ENCODE assay signal across 16 cellular contexts in genomic region chr1:17542696-17543095, GRCh38. TPM values are rescaled to one million over a fixed set of nuclear protein-coding genes. Genes with fewer than 3 reads are reported as not detected.
DNase-seq lines count a peak whose midpoint lies in the region; ATAC-seq, FAIRE-seq and TF ChIP-seq lines count a peak whose summit lies in the region.
"Had no signal": no experiment of that assay in that cellular context is flagged by ENCODE, and none has a peak within 500 bp of the region (broad histone marks: within the 10 kb centered on the region; RNA-seq: fewer than 3 reads in every experiment).

No MANE protein-coding gene starts in this region.

- no peaks in the 10 kb centered on the region for H3K36me3 Mint-ChIP-seq in activated T-cell treated with anti-CD3 and anti-CD28 coated beads, Interleukin-2, amount 50 U/mL, for 24 hours (ENCODE audit: low read depth)
- H3K36me3 Mint-ChIP-seq: CD8-positive, alpha-beta memory T cell had no signal

- H3K27me3 ChIP-seq in ascending aorta (no peaks in the 10 kb centered on the region), small intestine (ENCODE audit: control insufficient read depth in 2 of 2, insufficient read depth in 2 of 2, low read length in 2 of 2) (peaks cover 0 to 6% of the 10 kb centered on the region in 2 donors)

- DNase-seq in CD1c-positive myeloid dendritic cell (ENCODE audit: extremely low spot score) (peak; percentile 46), ascending aorta (ENCODE audit: low spot score in 2 of 2) (no peak), left colon (peak in 1 of 2 donors; percentile 44), small intestine (peak; percentile 64), NCI-H345 (lab: John Stamatoyannopoulos, UW) (no peak), NCI-H510A (lab: John Stamatoyannopoulos, UW) (no peak), NCI-H1694 treated with DMSO at 0.1 percent for 48 hours (lab: John Stamatoyannopoulos, UW) (no peak)
- DNase-seq in activated T-cell treated with anti-CD3 and anti-CD28 coated beads, Interleukin-2, amount 50 U/mL, for 24 hours, result no peak
- DNase-seq: CD8-positive, alpha-beta memory T cell; MM.1S; NCI-H1417; NCI-H2029 treated with DMSO at 0.1 percent for 48 hours; NCI-H526 treated with DMSO at 0.1 percent for 48 hours; NK-92 treated with Interleukin-12 subunit alpha and Interleukin-12 subunit beta, amount 100 ng/mL, for 24 hours had no signal

- H3K27ac Mint-ChIP-seq in activated T-cell treated with anti-CD3 and anti-CD28 coated beads, Interleukin-2, amount 50 U/mL, for 24 hours, result no peak overlapping the region
- H3K27ac Mint-ChIP-seq: CD8-positive, alpha-beta memory T cell had no signal

- intact Hi-C loops in ascending aorta (cut with DNase I), result loop anchor here (5.0 kb wide), 1 partner anchor 45 kb away; no protein-coding TSS in a partner anchor
- intact Hi-C loops in left colon (cut with DNase I, micrococcal nuclease), result no loop called here

- H3K4me1 ChIP-seq in ascending aorta (peaks cover 26 to 69% of the 10 kb centered on the region in 2 donors), small intestine (ENCODE audit: control insufficient read depth in 2 of 2, insufficient read depth in 1 of 2, low read depth in 1 of 2, low read length in 1 of 2) (peaks cover 0 to 11% of the 10 kb centered on the region in 2 donors)

- peaks cover 5% of the 10 kb centered on the region for H3K4me1 Mint-ChIP-seq in activated T-cell treated with anti-CD3 and anti-CD28 coated beads, Interleukin-2, amount 50 U/mL, for 24 hours (ENCODE audit: low read depth)

- H3K9me3 ChIP-seq in ascending aorta, result no peaks in the 10 kb centered on the region
- no peaks in the 10 kb centered on the region for H3K9me3 ChIP-seq in small intestine (ENCODE audit: control insufficient read depth, low read depth)

- H3K27me3 Mint-ChIP-seq in activated T-cell treated with anti-CD3 and anti-CD28 coated beads, Interleukin-2, amount 50 U/mL, for 24 hours, result peaks cover 49% of the 10 kb centered on the region

- ATAC-seq in left colon, result peak; percentile 47

- no peak for TF ChIP-seq CTCF in ascending aorta (IDR thresholded peaks at IDR 0.05)

- H3K36me3 ChIP-seq in ascending aorta, result no peaks in the 10 kb centered on the region
- no peaks in the 10 kb centered on the region for H3K36me3 ChIP-seq in small intestine (ENCODE audit: control insufficient read depth in 2 of 2, insufficient read depth in 2 of 2, low read length in 2 of 2)

- whole genome bisulfite sequencing in small intestine, 3 donors, result 39 to 59% (median 46%) methylated on average over 6 of the region's 6 CpGs

- H3K27ac ChIP-seq in ascending aorta, result peak overlapping the region; percentile 98 to 100
- peak overlapping the region in 1 of 2 donors; percentile 12 for H3K27ac ChIP-seq in small intestine (ENCODE audit: low read depth in 1 of 2, low read length in 1 of 2)
- H3K27ac ChIP-seq: 22Rv1 had no signal

- H3K4me3 Mint-ChIP-seq in activated T-cell treated with anti-CD3 and anti-CD28 coated beads, Interleukin-2, amount 50 U/mL, for 24 hours, result no peak overlapping the region
- H3K4me3 Mint-ChIP-seq: CD8-positive, alpha-beta memory T cell had no signal

- peaks cover 2% of the 10 kb centered on the region for H3K9me3 Mint-ChIP-seq in activated T-cell treated with anti-CD3 and anti-CD28 coated beads, Interleukin-2, amount 50 U/mL, for 24 hours

- H3K4me3 ChIP-seq in ascending aorta (peak overlapping the region in 1 of 2 donors; percentile 97), small intestine (ENCODE audit: low read depth in 1 of 2, low read length in 2 of 2) (no peak overlapping the region)

- no peak for FAIRE-seq in small intestine (lab: Jason Lieb, UNC)
- FAIRE-seq: H54 had no signal

RNA-seq across cellular contexts. Expression of gene ARHGEF10L, which starts 3.2 kb away (rescaled TPM):
- total RNA-seq in ascending aorta, result 177 TPM
- total RNA-seq in left colon, result 100 to 1,000 TPM in 1 of 2 donors, 10 to 100 TPM in 1; 91.0 to 151 TPM
- polyA plus RNA-seq in small intestine, result 10 to 100 TPM in 1 of 3 donors, 1 to 10 TPM in 2; 5.6 to 62.1 (median 7.8) TPM
- polyA plus RNA-seq: CD8-positive, alpha-beta memory T cell had no signal

Comparison
In these comparisons a context has a peak if more than half of its experiments do, and no peak if none do; other contexts are left out.
1. DNase-seq: peak in CD1c-positive myeloid dendritic cell (single experiment) and small intestine (single experiment); none in ascending aorta (0 of 2), NCI-H345 (single experiment), activated T-cell treated with anti-CD3 and anti-CD28 coated beads, Interleukin-2, amount 50 U/mL, for 24 hours (single experiment), NCI-H510A (single experiment) and NCI-H1694 treated with DMSO at 0.1 percent for 48 hours (single experiment).